Comparison of ENCODE assay signal across 18 cellular contexts in genomic region chr1:174969977-174970376, GRCh38. TPM values are rescaled to one million over a fixed set of nuclear protein-coding genes. Genes with fewer than 3 reads are reported as not detected.
DNase-seq lines count a peak whose midpoint lies in the region; ATAC-seq and TF ChIP-seq lines count a peak whose summit lies in the region.
"Had no signal": no experiment of that assay in that cellular context is flagged by ENCODE, and none has a peak within 500 bp of the region (broad histone marks: within the 10 kb centered on the region; RNA-seq: fewer than 3 reads in every experiment).

No MANE protein-coding gene starts in this region.

- H2AFZ ChIP-seq in OCI-LY1 (ENCODE audit: low read length): no peak overlapping the region

- H3K36me3 ChIP-seq in OCI-LY1 (ENCODE audit: insufficient read depth, low read length) (peaks cover 36% of the 10 kb centered on the region; the same call in 1 of the 2 replicates), BE2C (no peaks in the 10 kb centered on the region)

- peaks cover 40% of the 10 kb centered on the region for H3K4me1 Mint-ChIP-seq in endothelial cell (ENCODE audit: unreplicated experiment)

- peaks cover 3% of the 10 kb centered on the region for H3K27me3 Mint-ChIP-seq in endothelial cell (ENCODE audit: unreplicated experiment)

- H3K4me1 ChIP-seq in OCI-LY1 (ENCODE audit: insufficient read depth, low read length, severe bottlenecking) (peaks cover 47% of the 10 kb centered on the region), BE2C (peaks cover 5% of the 10 kb centered on the region; the same call in 1 of the 2 replicates)

- H3K9me3 ChIP-seq in OCI-LY1 (ENCODE audit: low read length): no peaks in the 10 kb centered on the region
- no peaks in the 10 kb centered on the region for H3K9me3 ChIP-seq in BE2C
- H3K9me3 ChIP-seq: gastroesophageal sphincter had no signal

- H3K27me3 ChIP-seq in OCI-LY1 (ENCODE audit: insufficient read depth, low read length) (no peaks in the 10 kb centered on the region), BE2C (no peaks in the 10 kb centered on the region)
- H3K27me3 ChIP-seq: gastroesophageal sphincter had no signal

- ATAC-seq in activated naive CD4-positive, alpha-beta T cell treated with anti-CD3 and anti-CD28 coated beads, Interleukin-2, amount 50 U/mL, for 72 hours: peak; percentile 29 to 35
- ATAC-seq in GM21737 (IDR thresholded peaks at IDR 0.05; ENCODE audit: unreplicated experiment): no peak
- ATAC-seq: gastroesophageal sphincter, left cardiac atrium, Right ventricle myocardium inferior had no signal

- H3K27ac ChIP-seq in OCI-LY1 (ENCODE audit: low read depth, low read length, poor library complexity, severe bottlenecking): peak overlapping the region; percentile 94
- H3K27ac ChIP-seq: gastroesophageal sphincter, HL-60, VCaP had no signal

- TF ChIP-seq CTCF in OCI-LY1 (IDR thresholded peaks at IDR 0.05; ENCODE audit: low read length) (no peak), endothelial cell (IDR thresholded peaks at IDR 0.05; ENCODE audit: unreplicated experiment) (no peak), BE2C (IDR thresholded peaks at IDR 0.05; ENCODE audit: low read depth, low read length) (no peak)

- peak overlapping the region in 1 of 2 donors; percentile 80 for H3K27ac Mint-ChIP-seq in activated naive CD4-positive, alpha-beta T cell treated with anti-CD3 and anti-CD28 coated beads, Interleukin-2, amount 50 U/mL, for 72 hours
- H3K27ac Mint-ChIP-seq in endothelial cell (ENCODE audit: unreplicated experiment): peak overlapping the region; percentile 22

- peaks cover 0 to 7% of the 10 kb centered on the region in 2 donors for H3K36me3 Mint-ChIP-seq in activated naive CD4-positive, alpha-beta T cell treated with anti-CD3 and anti-CD28 coated beads, Interleukin-2, amount 50 U/mL, for 72 hours
- H3K36me3 Mint-ChIP-seq in endothelial cell (ENCODE audit: low read depth, unreplicated experiment): no peaks in the 10 kb centered on the region

- no peak overlapping the region for H3K9ac ChIP-seq in OCI-LY1 (ENCODE audit: low read length)

- H3K4me3 Mint-ChIP-seq in endothelial cell (ENCODE audit: unreplicated experiment): no peak overlapping the region

- H4K20me1 ChIP-seq in OCI-LY1 (ENCODE audit: insufficient read depth, low read length): no peaks in the 10 kb centered on the region

- H3K4me3 ChIP-seq in OCI-LY1 (ENCODE audit: low read depth, low read length, poor library complexity, severe bottlenecking): no peak overlapping the region
- no peak overlapping the region for H3K4me3 ChIP-seq in BE2C (ENCODE audit: low read depth, low read length)
- H3K4me3 ChIP-seq: gastroesophageal sphincter had no signal

- H3F3A ChIP-seq in OCI-LY1 (ENCODE audit: insufficient read depth, low read length): no peaks in the 10 kb centered on the region

- no peak for DNase-seq in activated naive CD4-positive, alpha-beta T cell treated with anti-CD3 and anti-CD28 coated beads, Interleukin-2, amount 50 U/mL, for 72 hours (ENCODE audit: low spot score in 2 of 2)
- DNase-seq in activated naive CD4-positive, alpha-beta T cell treated with Interleukin-2 at 50 U/mL for 16 hours: no peak
- no peak for DNase-seq in endothelial cell (ENCODE audit: low spot score)
- DNase-seq in stimulated activated CD4-positive, alpha-beta T cell treated with anti-CD3 and anti-CD28 coated beads, Interleukin-4, amount 100 ng/mL, for 1 hour: no peak
- DNase-seq in BE2C: no peak
- DNase-seq in HT-29 (ENCODE audit: low spot score): no peak
- DNase-seq: activated naive CD4-positive, alpha-beta T cell treated with anti-CD3 and anti-CD28 coated beads, Interleukin-2, amount 50 U/mL, for 16 hours; HCEC 1CT; left cardiac atrium; NCI-H510A; occipital lobe; stimulated activated CD4-positive, alpha-beta T cell treated with anti-CD3 and anti-CD28 coated beads, Interleukin-2, amount 100 ng/mL, for 24 hours had no signal

- no peaks in the 10 kb centered on the region for H3K79me2 ChIP-seq in OCI-LY1 (ENCODE audit: insufficient read depth, low read length)

- no peaks in the 10 kb centered on the region for H3K9me3 Mint-ChIP-seq in activated naive CD4-positive, alpha-beta T cell treated with anti-CD3 and anti-CD28 coated beads, Interleukin-2, amount 50 U/mL, for 72 hours
- H3K9me3 Mint-ChIP-seq in endothelial cell (ENCODE audit: unreplicated experiment): no peaks in the 10 kb centered on the region

- H3K4me2 ChIP-seq in OCI-LY1 (ENCODE audit: low read length): no peak overlapping the region

- no peaks in the 10 kb centered on the region for H3K9me2 ChIP-seq in OCI-LY1 (ENCODE audit: low read depth, low read length)

RNA-seq across cellular contexts. Expression of gene CACYBP, which starts 29.8 kb away (rescaled TPM):
- total RNA-seq in activated naive CD4-positive, alpha-beta T cell treated with anti-CD3 and anti-CD28 coated beads, Interleukin-2, amount 50 U/mL, for 72 hours: 100 to 1,000 TPM; 345 to 354 TPM
- 95.0 TPM for total RNA-seq in endothelial cell (ENCODE audit: unreplicated experiment)
- polyA plus RNA-seq in BE2C (2012; ENCODE audit: insufficient read depth, insufficient read length, low read depth): 98.7 TPM
- total RNA-seq in HT-29 (2014; rRNA removed; shearing (Covaris generic)): 210 and 211 TPM in 2 replicates

RNA-seq across cellular contexts. Expression of gene MRPS14, which starts 53.2 kb away (rescaled TPM):
- total RNA-seq in activated naive CD4-positive, alpha-beta T cell treated with anti-CD3 and anti-CD28 coated beads, Interleukin-2, amount 50 U/mL, for 72 hours: 10 to 100 TPM; 42.6 to 45.7 TPM
- 41.5 TPM for total RNA-seq in endothelial cell (ENCODE audit: unreplicated experiment)
- polyA plus RNA-seq in BE2C (2012; ENCODE audit: insufficient read depth, insufficient read length, low read depth): 65.0 TPM
- total RNA-seq in HT-29 (2014; rRNA removed; shearing (Covaris generic)): 18.7 and 18.8 TPM in 2 replicates
